In the genomic region with DNA sequence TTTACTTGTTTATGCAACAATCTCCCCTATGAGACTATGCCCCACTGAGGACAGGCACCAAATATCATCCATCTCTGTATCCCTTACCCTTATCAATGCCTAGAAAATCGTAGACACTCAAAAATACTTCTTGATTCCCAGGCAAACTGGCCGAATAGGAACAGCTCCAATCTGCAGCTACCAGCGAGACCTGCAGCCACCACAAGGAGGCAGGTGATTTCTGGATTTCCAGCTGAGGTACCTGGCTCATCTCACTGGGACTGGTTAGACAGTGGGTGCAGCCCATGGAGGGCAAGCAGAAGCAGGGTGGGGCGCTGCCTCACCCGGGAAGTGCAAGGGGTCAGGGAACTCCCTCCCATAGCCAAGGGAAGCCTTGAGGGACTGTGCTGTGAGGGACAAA, we compare ENCODE assay signal across 9 cellular contexts. TPM values are rescaled to one million over a fixed set of nuclear protein-coding genes. Genes with fewer than 3 reads are reported as not detected.
DNase-seq lines count a peak whose midpoint lies in the region; TF ChIP-seq lines count a peak whose summit lies in the region.
"Had no signal": no experiment of that assay in that cellular context is flagged by ENCODE, and none has a peak within 500 bp of the region (broad histone marks: within the 10 kb centered on the region; RNA-seq: fewer than 3 reads in every experiment).

No MANE protein-coding gene starts in this region.

- intact Hi-C loops in stomach (cut with DNase I; ENCODE audit: low total_unique reads) (loop anchor here (10.0 kb wide), 1 partner anchor 101 kb away; no protein-coding TSS in a partner anchor), cardiac septum (cut with DNase I) (no loop called here)

- no peaks in the 10 kb centered on the region for H3K36me3 ChIP-seq in stomach

- 36 to 67% (median 58%) methylated on average over 3 to 5 of the region's 5 CpGs for WGBS in stomach, 5 donors

- H3K27me3 ChIP-seq in stomach, result peaks cover 0 to 19% (median 0%) of the 10 kb centered on the region in 3 donors

- CTCF ChIA-PET in HEK293T (lab: Yijun Ruan, JAX), result interaction anchor here (0.6 to 1.1 kb wide), 6 partner anchors 8 to 51 kb away, joined by 3 to 6 read pairs (median 4); a partner anchor contains a TSS

- no peaks in the 10 kb centered on the region for H3K4me1 ChIP-seq in stomach

- H3K9me3 ChIP-seq in stomach, result no peaks in the 10 kb centered on the region

- no peak for TF ChIP-seq POLR2A in stomach (IDR thresholded peaks at IDR 0.05)

- POLR2A ChIA-PET in HEK293T (lab: Yijun Ruan, JAX), result no interaction called here

- TF ChIP-seq EP300 in stomach (IDR thresholded peaks at IDR 0.05), result no peak

- TF ChIP-seq CTCF in stomach (IDR thresholded peaks at IDR 0.05), result peak in 5 of 7 experiments; percentile 14 to 59 (median 29)

- DNase-seq in NCI-H748 (lab: John Stamatoyannopoulos, UW; ENCODE audit: unreplicated experiment) (peak; percentile 42), NCI-H748 treated with DMSO at 0.1 percent for 48 hours (lab: John Stamatoyannopoulos, UW) (no peak), SW480 (ENCODE audit: low spot score) (peak; percentile 9), glomerular visceral epithelial cell (ENCODE audit: extremely low spot score) (peak; percentile 29), stomach (peak; percentile 47), HEK293T (ENCODE audit: extremely low spot score) (no peak), cardiac septum (ENCODE audit: low spot score) (no peak), epidermal melanocyte (ENCODE audit: insufficient read length, low spot score) (no peak)
- DNase-seq: AML-193 had no signal

- no peak overlapping the region for H3K4me3 ChIP-seq in stomach

- no peak overlapping the region for H3K27ac ChIP-seq in stomach

TF ChIP-seq in HEK293T, 16 proteins besides CTCF, POLR2A, EP300 and RAD21:
- TF ChIP-seq ZNF384 (IDR thresholded peaks at IDR 0.05), result no peak
- no peak for TF ChIP-seq L3MBTL2 (conservative IDR thresholded peaks at IDR 0.05)
- TF ChIP-seq FOXA1 (IDR thresholded peaks at IDR 0.05), result no peak
- no peak for TF ChIP-seq SUZ12 (IDR thresholded peaks at IDR 0.05)
- no peak for TF ChIP-seq TARDBP (IDR thresholded peaks at IDR 0.05)
- TF ChIP-seq FOXM1 (IDR thresholded peaks at IDR 0.05; ENCODE audit: borderline replicate concordance), result no peak
- no peak for TF ChIP-seq LEF1 (IDR thresholded peaks at IDR 0.05; ENCODE audit: borderline replicate concordance)
- TF ChIP-seq BHLHE40 (IDR thresholded peaks at IDR 0.05; ENCODE audit: borderline replicate concordance), result no peak
- no peak for TF ChIP-seq ARNT (IDR thresholded peaks at IDR 0.05)
TF ChIP-seq in HEK293T: peak in this region for 0.

RNA-seq across cellular contexts. Expression of a gene that starts 10.8 kb away (rescaled TPM):
- total RNA-seq in stomach, result 10 to 100 TPM in 3 of 5 donors, 1 to 10 TPM in 2; 1.2 to 50.0 (median 12.8) TPM
- 10 to 100 TPM in 2 of 3 donors, 1 to 10 TPM in 1; 8.4 to 21.1 (median 13.9) TPM for polyA plus RNA-seq in stomach
- total RNA-seq in cardiac septum, result 212 TPM

Comparison
In these comparisons a context has a peak if more than half of its experiments do, and no peak if none do; other contexts are left out.
1. DNase-seq: peak in NCI-H748 (single experiment), SW480 (single experiment), glomerular visceral epithelial cell (single experiment) and stomach (single experiment); none in NCI-H748 treated with DMSO at 0.1 percent for 48 hours (single experiment), HEK293T (single experiment), cardiac septum (single experiment) and epidermal melanocyte (single experiment).